Comparison of ENCODE assay signal across 9 cellular contexts in the genomic region with DNA sequence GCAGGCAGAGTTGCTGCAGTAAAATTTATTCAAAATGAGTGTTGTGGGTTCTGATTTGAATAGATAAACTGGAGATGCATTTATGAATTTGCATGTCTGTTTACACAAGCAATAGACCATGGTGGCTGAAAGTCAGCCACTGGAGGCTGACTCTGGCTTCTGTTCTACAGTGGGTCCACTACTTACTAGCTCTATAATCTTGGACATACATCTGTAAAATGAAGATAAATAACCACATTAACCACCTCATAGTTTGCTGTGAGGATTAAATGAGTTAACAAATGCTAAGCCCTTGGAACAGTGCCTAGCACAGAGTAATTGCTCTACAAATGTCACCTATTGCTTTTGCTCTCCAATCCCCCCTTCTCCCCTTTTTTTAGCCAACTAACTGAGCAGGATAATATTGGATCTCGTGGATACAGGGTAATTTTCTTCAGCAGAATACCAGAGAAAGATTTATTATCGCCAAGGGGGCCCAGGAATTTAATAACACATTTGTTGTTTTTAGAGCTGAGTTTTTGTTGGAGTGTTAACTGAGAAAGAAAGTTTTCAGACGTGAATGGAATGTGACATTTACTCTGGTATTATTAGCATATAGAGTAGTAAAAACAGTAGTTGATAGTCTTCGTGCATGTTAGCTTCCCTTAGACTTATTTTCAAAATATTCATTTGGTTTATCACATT.
DNase-seq lines count a peak whose midpoint lies in the region; ATAC-seq, FAIRE-seq and TF ChIP-seq lines count a peak whose summit lies in the region.
"Had no signal": no experiment of that assay in that cellular context is flagged by ENCODE, and none has a peak within 500 bp of the region (broad histone marks: within the 10 kb centered on the region; RNA-seq: fewer than 3 reads in every experiment).

No MANE protein-coding gene starts in this region.

- ATAC-seq in DND-41 (ENCODE audit: insufficient read depth, low read depth) (no peak), GM19397 (IDR thresholded peaks at IDR 0.05; ENCODE audit: unreplicated experiment) (peak; percentile 50), HG03469 (IDR thresholded peaks at IDR 0.05; ENCODE audit: unreplicated experiment) (peak; percentile 34)

- peak overlapping the region; percentile 81; the same call in 1 of the 2 replicates for H3K4me2 ChIP-seq in DND-41 (ENCODE audit: insufficient read depth, low read length)

- peak; percentile 10 for FAIRE-seq in colon (lab: Jason Lieb, UNC)

- DNase-seq in DND-41 = no peak
- no peak for DNase-seq in HuH-7.5 (ENCODE audit: low spot score)
- DNase-seq in islet precursor cell = no peak
- no peak for DNase-seq in HCEC 1CT
- DNase-seq in COR-L47 (lab: John Stamatoyannopoulos, UW) = no peak
- DNase-seq: upper lobe of left lung had no signal

- H3K27me3 ChIP-seq in DND-41 (ENCODE audit: insufficient read depth, low read length, poor library complexity) = no peaks in the 10 kb centered on the region
- H3K27me3 ChIP-seq: upper lobe of left lung had no signal

- peaks cover 42% of the 10 kb centered on the region for H3K4me1 ChIP-seq in DND-41 (ENCODE audit: insufficient read depth, low read length)

- H2AFZ ChIP-seq in DND-41 (ENCODE audit: low read depth, low read length) = no peak overlapping the region

- peaks cover 10% of the 10 kb centered on the region for H3K36me3 ChIP-seq in DND-41 (ENCODE audit: insufficient read depth, low read length)
- H3K36me3 ChIP-seq: upper lobe of left lung had no signal

- no peak overlapping the region for H3K27ac ChIP-seq in DND-41 (ENCODE audit: low read length)

- no peak for TF ChIP-seq CTCF in DND-41 (IDR thresholded peaks at IDR 0.05; ENCODE audit: borderline replicate concordance, extremely low read depth, low read length, poor library complexity, severe bottlenecking)

- no peak overlapping the region; a peak in 1 of 4 replicates for H3K4me3 ChIP-seq in DND-41 (ENCODE audit: low read depth in 1 of 2, low read length in 2 of 2)

- no peak overlapping the region; the same call in 1 of the 2 replicates for H3K9ac ChIP-seq in DND-41 (ENCODE audit: low read depth, low read length)

- H3K79me2 ChIP-seq in DND-41 (ENCODE audit: insufficient read depth, low read length) = peaks cover 34% of the 10 kb centered on the region

- no peaks in the 10 kb centered on the region for H3K9me3 ChIP-seq in DND-41 (ENCODE audit: insufficient read depth, low read length, severe bottlenecking)
- H3K9me3 ChIP-seq: upper lobe of left lung had no signal

- peaks cover 6% of the 10 kb centered on the region; the same call in 1 of the 2 replicates for H4K20me1 ChIP-seq in DND-41 (ENCODE audit: insufficient read depth, low read length)
